8 cellular contexts compared by ENCODE assay signal in genomic region chr17:50056217-50056960, GRCh38. TPM values are rescaled to one million over a fixed set of nuclear protein-coding genes. Genes with fewer than 3 reads are reported as not detected.
DNase-seq lines count a peak whose midpoint lies in the region; ATAC-seq, FAIRE-seq and TF ChIP-seq lines count a peak whose summit lies in the region.

No MANE protein-coding gene starts in this region.

- H3K9ac ChIP-seq in kidney (ENCODE audit: low read length in 2 of 2): peak overlapping the region; percentile 28 to 82

- H3K36me3 ChIP-seq in kidney (ENCODE audit: control insufficient read depth in 1 of 2, insufficient read depth in 2 of 2, low read length in 2 of 2): no peaks in the 10 kb centered on the region

- H3K9me3 Mint-ChIP-seq in brain: peaks cover 0 to 4% (median 0%) of the 10 kb centered on the region in 5 experiments

- H3K4me3 ChIP-seq in kidney (ENCODE audit: low read length in 2 of 2): peak overlapping the region; percentile 59 to 81

- peak overlapping the region; percentile 92 to 97 (median 93) for H3K4me3 Mint-ChIP-seq in brain

- intact Hi-C loops in kidney (cut with DNase I): no loop called here

- TF ChIP-seq CTCF in AG09319 (IDR thresholded peaks at IDR 0.05; ENCODE audit: low read depth, low read length): peak; percentile 59
- TF ChIP-seq CTCF in brain (conservative IDR thresholded peaks at IDR 0.05): peak; percentile 46 to 69
- TF ChIP-seq CTCF in kidney (IDR thresholded peaks at IDR 0.05; ENCODE audit: borderline replicate concordance, extremely low read depth, insufficient read depth): peak; percentile 47

- no peak for FAIRE-seq in kidney (lab: Jason Lieb, UNC)

- no peaks in the 10 kb centered on the region for H3K9me3 ChIP-seq in kidney (ENCODE audit: control insufficient read depth in 1 of 2, low read length in 2 of 2)

- peaks cover 79% of the 10 kb centered on the region for H3K4me1 Mint-ChIP-seq in brain

- peaks cover 52 to 53% of the 10 kb centered on the region in 2 donors for H3K4me1 ChIP-seq in kidney (ENCODE audit: control insufficient read depth in 1 of 2, insufficient read depth in 1 of 2, low read depth in 1 of 2, low read length in 2 of 2)

- peaks cover 43% of the 10 kb centered on the region for H3K27me3 Mint-ChIP-seq in brain

- H3K27ac ChIP-seq in kidney (ENCODE audit: low read depth in 2 of 2, low read length in 2 of 2): peak overlapping the region; percentile 91 to 94

- DNase-seq in AG09319 (ENCODE audit: extremely low read depth, low read depth) (no peak), NCI-H1092 treated with DMSO at 0.1 percent for 48 hours (lab: John Stamatoyannopoulos, UW) (peak; percentile 78), T1000 (lab: John Stamatoyannopoulos, UW) (peak; percentile 28), kidney (peak; percentile 88), OCI-M2 (lab: John Stamatoyannopoulos, UW; ENCODE audit: unreplicated experiment) (no peak)
- peak in 3 of 4 experiments; percentile 35 to 59 (median 53) for DNase-seq in stimulated activated CD4-positive, alpha-beta T cell treated with anti-CD3 and anti-CD28 coated beads, Interleukin-1b, Interleukin-23, amount 100 ng/mL, for 24 hours (ENCODE audit: low read depth in 4 of 4, low spot score in 1 of 4)

- ATAC-seq in GM19463 (IDR thresholded peaks at IDR 0.05; ENCODE audit: unreplicated experiment): peak; percentile 68

- no peaks in the 10 kb centered on the region for H3K36me3 Mint-ChIP-seq in brain

- H3K27ac Mint-ChIP-seq in brain: peak overlapping the region; percentile 41 to 85 (median 80)

RNA-seq across cellular contexts. Expression of gene ITGA3, which starts 0.5 kb away (rescaled TPM):
- polyA plus RNA-seq in brain (ENCODE audit: insufficient read depth, low read depth, low replicate concordance) (41.3 TPM), kidney (ENCODE audit: insufficient read depth, low read depth, low replicate concordance) (117 TPM)
- total RNA-seq in kidney: 367 TPM

RNA-seq across cellular contexts. Expression of gene PDK2, which starts 38.8 kb away (rescaled TPM):
- polyA plus RNA-seq in brain (ENCODE audit: insufficient read depth, low read depth, low replicate concordance) (80.8 TPM), kidney (ENCODE audit: insufficient read depth, low read depth, low replicate concordance) (121 TPM)
- total RNA-seq in kidney: 41.9 TPM

Comparison
In these comparisons a context has a peak if more than half of its experiments do, and no peak if none do; other contexts are left out.
1. DNase-seq: peak in NCI-H1092 treated with DMSO at 0.1 percent for 48 hours (single experiment), T1000 (single experiment), kidney (single experiment) and stimulated activated CD4-positive, alpha-beta T cell treated with anti-CD3 and anti-CD28 coated beads, Interleukin-1b, Interleukin-23, amount 100 ng/mL, for 24 hours (3 of 4); none in AG09319 (single experiment) and OCI-M2 (single experiment).
2. Peak in every context shown above with its lines, with median percentiles within 50 percentile points of each other: CTCF ChIP-seq.